ENCODE assay signal across 8 cellular contexts in the genomic region with DNA sequence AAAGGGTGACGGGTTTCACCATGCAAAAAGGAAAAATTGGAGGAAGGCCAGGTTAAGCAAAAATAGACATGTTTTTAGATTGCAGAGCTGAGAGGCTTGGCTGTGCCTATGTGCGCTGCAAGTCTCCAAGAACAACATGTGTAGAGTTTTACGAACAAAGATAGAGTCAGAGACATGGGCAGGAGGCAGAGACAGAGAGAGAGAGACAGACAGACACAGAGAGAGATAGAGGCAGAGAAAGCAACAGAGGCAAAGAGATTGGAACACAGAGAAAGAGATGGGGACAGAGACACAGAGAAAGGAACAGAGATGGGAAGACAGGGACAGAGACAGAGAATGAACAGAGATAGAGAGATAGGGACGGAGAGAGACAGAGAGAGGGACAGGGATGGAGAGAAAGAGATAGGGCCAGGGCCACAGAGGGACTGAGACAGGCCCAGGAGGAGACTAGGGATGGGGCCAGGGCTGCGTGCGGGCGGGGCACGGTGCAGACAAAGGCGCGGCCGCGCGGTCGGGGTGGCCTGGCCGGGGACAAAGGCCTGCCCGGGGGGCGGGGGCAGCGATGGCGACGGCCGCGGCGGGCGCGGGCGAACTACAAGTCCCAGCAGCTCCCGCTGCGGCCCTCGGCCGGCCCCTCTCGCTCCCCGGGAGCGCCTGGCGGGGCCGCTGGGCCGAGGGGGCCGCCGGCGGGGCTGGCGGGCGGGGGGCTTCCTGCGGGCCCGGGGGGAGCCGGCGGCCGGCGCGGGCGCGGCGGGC. TPM values are rescaled to one million over a fixed set of nuclear protein-coding genes. Genes with fewer than 3 reads are reported as not detected.
DNase-seq lines count a peak whose midpoint lies in the region; ATAC-seq and TF ChIP-seq lines count a peak whose summit lies in the region.

A gene (plus strand): TSS at position 633 of the 756 bp plus-strand sequence. CDS start 3,140 bp downstream, outside the sequence.

- peak within 1 kb of the TSS in 8 of 9 donors; percentile 55 to 89 (median 64) for H3K27ac Mint-ChIP-seq in naive thymus-derived CD4-positive, alpha-beta T cell

- in situ Hi-C loops in transverse colon (cut with MboI; ENCODE audit: low pct_ligation_motif_present in 1 of 4, low pct_unique_long_range_greater_than_20kb in 1 of 4, low sequenced_read_pairs in 3 of 4), result no loop called here

- 12 to 38% methylated on average over 7 to 16 of the region's 51 CpGs for WGBS in transverse colon (ENCODE audit: low coverage in 1 of 2), 2 donors

- ATAC-seq in foreskin keratinocyte, result peak; percentile 41
- peak; percentile 80 for ATAC-seq in naive thymus-derived CD4-positive, alpha-beta T cell
- no peak for ATAC-seq in HG03432 (IDR thresholded peaks at IDR 0.05; ENCODE audit: unreplicated experiment)

- peak within 1 kb of the TSS; percentile 77 to 98 (median 85) for H3K4me3 Mint-ChIP-seq in naive thymus-derived CD4-positive, alpha-beta T cell

- H3K4me1 Mint-ChIP-seq in naive thymus-derived CD4-positive, alpha-beta T cell, result peaks cover 7 to 26% (median 17%) of the 10 kb centered on the region in 7 donors

- H3K4me1 ChIP-seq in A673 (ENCODE audit: insufficient read depth, low read length, poor library complexity, severe bottlenecking), result no peaks in the 10 kb centered on the region
- H3K4me1 ChIP-seq in foreskin keratinocyte, result peaks cover 7% of the 10 kb centered on the region
- H3K4me1 ChIP-seq in naive thymus-derived CD4-positive, alpha-beta T cell (ENCODE audit: control insufficient read depth in 2 of 2, insufficient read depth in 2 of 2, low read length in 2 of 2), result peaks cover 0 to 9% of the 10 kb centered on the region in 2 donors
- H3K4me1 ChIP-seq in transverse colon, result peaks cover 0 to 29% (median 14%) of the 10 kb centered on the region in 4 donors

- peaks cover 0 to 2% (median 0%) of the 10 kb centered on the region in 11 donors for H3K9me3 Mint-ChIP-seq in naive thymus-derived CD4-positive, alpha-beta T cell

- BruUV-seq in A673 (replicated peaks; lab: Mats Ljungman, UMichigan), result TSS peak; percentile 97

- H3K27me3 ChIP-seq in A673 (replicated peaks; ENCODE audit: insufficient read depth, low read depth, low read length, poor library complexity) (no peaks in the 10 kb centered on the region), foreskin keratinocyte (no peaks in the 10 kb centered on the region), transverse colon (no peaks in the 10 kb centered on the region)
- no peaks in the 10 kb centered on the region for H3K27me3 ChIP-seq in naive thymus-derived CD4-positive, alpha-beta T cell (ENCODE audit: control insufficient read depth in 2 of 2, insufficient read depth in 2 of 2, low read length in 2 of 2)

- H3K4me3 ChIP-seq in A673 (ENCODE audit: low read depth, low read length, poor library complexity, severe bottlenecking), result peak within 1 kb of the TSS; percentile 79
- H3K4me3 ChIP-seq in GM12864 (ENCODE audit: low read depth, low read length), result peak within 1 kb of the TSS; percentile 36
- H3K4me3 ChIP-seq in naive thymus-derived CD4-positive, alpha-beta T cell (ENCODE audit: low read length), result peak within 1 kb of the TSS; percentile 34
- peak within 1 kb of the TSS; percentile 40 to 89 (median 82) for H3K4me3 ChIP-seq in transverse colon

- intact Hi-C loops in A673 (cut with micrococcal nuclease; ENCODE audit: unreplicated experiment), result no loop called here
- intact Hi-C loops in naive thymus-derived CD4-positive, alpha-beta T cell (cut with micrococcal nuclease), result loop anchor here in 1 of 2 donors (2.0 kb wide), 1 partner anchor 19 kb away; a partner anchor contains a TSS
- intact Hi-C loops in transverse colon (cut with DNase I; ENCODE audit: low total_unique reads), result no loop called here

- H3K36me3 ChIP-seq in A673 (ENCODE audit: insufficient read depth, low read length, poor library complexity, severe bottlenecking) (no peaks in the 10 kb centered on the region), transverse colon (peaks cover 0 to 5% (median 0%) of the 10 kb centered on the region in 4 donors)
- no peaks in the 10 kb centered on the region for H3K36me3 ChIP-seq in naive thymus-derived CD4-positive, alpha-beta T cell (ENCODE audit: control insufficient read depth in 2 of 3, insufficient read depth in 3 of 3, low read length in 3 of 3)

- no peak for TF ChIP-seq EP300 in transverse colon (IDR thresholded peaks at IDR 0.05; ENCODE audit: low read depth)

- H3K27me3 Mint-ChIP-seq in naive thymus-derived CD4-positive, alpha-beta T cell, result peaks cover 0 to 43% (median 10%) of the 10 kb centered on the region in 5 donors

- peaks cover 0 to 4% (median 0%) of the 10 kb centered on the region in 5 donors for H3K36me3 Mint-ChIP-seq in naive thymus-derived CD4-positive, alpha-beta T cell

- CTCF ChIA-PET in A673 (lab: Charles Lee), result interaction anchor here (0.6 kb wide), 1 partner anchor 22 kb away, joined by 4 read pairs; no protein-coding TSS in a partner anchor
- CTCF ChIA-PET in naive thymus-derived CD4-positive, alpha-beta T cell (lab: Charles Lee), result no interaction called here

- POLR2A ChIA-PET in A673 (lab: Charles Lee; ENCODE audit: low non-redundant PET), result interaction anchor here (0.5 kb wide), 1 partner anchor 259 kb away, joined by 3 read pairs; no protein-coding TSS in a partner anchor
- POLR2A ChIA-PET in naive thymus-derived CD4-positive, alpha-beta T cell (lab: Charles Lee), result interaction anchor here (0.8 kb wide), 1 partner anchor 26 kb away, joined by 3 read pairs; no protein-coding TSS in a partner anchor

- H3K27ac ChIP-seq in A673 (ENCODE audit: low read depth, low read length, poor library complexity, severe bottlenecking) (peak within 1 kb of the TSS; percentile 86), foreskin keratinocyte (no peak within 1 kb of the TSS), transverse colon (peak within 1 kb of the TSS; percentile 82 to 92 (median 86))
- no peak within 1 kb of the TSS for H3K27ac ChIP-seq in naive thymus-derived CD4-positive, alpha-beta T cell (ENCODE audit: low read depth, low read length)

- TF ChIP-seq POLR2A in transverse colon (IDR thresholded peaks at IDR 0.05), result peak; percentile 18

- peak; percentile 71 for DNase-seq in A673 (ENCODE audit: low spot score)
- no peak for DNase-seq in GM12864 (ENCODE audit: low read depth)
- DNase-seq in NCI-H446 (lab: John Stamatoyannopoulos, UW), result peak; percentile 68 to 74
- peak; percentile 23 for DNase-seq in activated T-helper 9 cell treated with anti-CD3 and anti-CD28 coated beads, Interleukin-2, amount 50 U/mL, for 16 hours (ENCODE audit: low read depth)
- no peak for DNase-seq in foreskin keratinocyte
- DNase-seq in naive thymus-derived CD4-positive, alpha-beta T cell, result peak in 1 of 9 donors; percentile 57
- peak; percentile 86 for DNase-seq in transverse colon

- no peaks in the 10 kb centered on the region for H3K9me3 ChIP-seq in A673 (ENCODE audit: low read depth, low read length, poor library complexity, severe bottlenecking)
- H3K9me3 ChIP-seq in naive thymus-derived CD4-positive, alpha-beta T cell (ENCODE audit: control insufficient read depth in 2 of 3, low read length in 3 of 3), result no peaks in the 10 kb centered on the region
- H3K9me3 ChIP-seq in transverse colon, result no peaks in the 10 kb centered on the region

- TF ChIP-seq CTCF in A673 (conservative IDR thresholded peaks at IDR 0.05; ENCODE audit: low read depth, low read length), result no peak
- no peak for TF ChIP-seq CTCF in GM12864 (IDR thresholded peaks at IDR 0.05; ENCODE audit: low read depth, low read length, missing control alignments)
- TF ChIP-seq CTCF in foreskin keratinocyte (conservative IDR thresholded peaks at IDR 0.05), result no peak
- TF ChIP-seq CTCF in transverse colon (IDR thresholded peaks at IDR 0.05), result no peak

RNA-seq across cellular contexts. Expression of the gene that starts here (rescaled TPM):
- total RNA-seq in A673 (2021) (44.1 and 48.2 TPM in 2 replicates), foreskin keratinocyte (22.5 and 23.7 TPM in 2 replicates), transverse colon (10 to 100 TPM; 50.2 to 72.7 (median 69.1) TPM)
- polyA plus RNA-seq in foreskin keratinocyte, result 42.4 and 45.9 TPM in 2 replicates
- 10 to 100 TPM in 1 of 5 experiments, 1 to 10 TPM in 4; 5.7 to 10.1 (median 7.2) TPM for total RNA-seq in naive thymus-derived CD4-positive, alpha-beta T cell
- 1 to 10 TPM; 1.4 to 2.6 TPM for polyA plus RNA-seq in naive thymus-derived CD4-positive, alpha-beta T cell

Comparison
In these comparisons a context has a peak if more than half of its experiments do, and no peak if none do; other contexts are left out.
1. RNA of the gene that starts here (polyA plus RNA-seq): 42.4 to 45.9 TPM in foreskin keratinocyte; 1.4 to 2.6 TPM in naive thymus-derived CD4-positive, alpha-beta T cell; every median in the first group is over 10 times any median in the second.
2. DNase-seq: peak in A673 (single experiment), NCI-H446 (2 of 2), activated T-helper 9 cell treated with anti-CD3 and anti-CD28 coated beads, Interleukin-2, amount 50 U/mL, for 16 hours (single experiment) and transverse colon (single experiment); none in GM12864 (single experiment) and foreskin keratinocyte (0 of 2).
3. H3K27ac ChIP-seq: peak in A673 (single experiment) and transverse colon (4 of 4); none in foreskin keratinocyte (single experiment) and naive thymus-derived CD4-positive, alpha-beta T cell (single experiment).
4. Peak in every context shown above with its lines, with median percentiles within 50 percentile points of each other: H3K4me3 ChIP-seq.